Comparison of ENCODE assay signal across 18 cellular contexts in the genomic region with DNA sequence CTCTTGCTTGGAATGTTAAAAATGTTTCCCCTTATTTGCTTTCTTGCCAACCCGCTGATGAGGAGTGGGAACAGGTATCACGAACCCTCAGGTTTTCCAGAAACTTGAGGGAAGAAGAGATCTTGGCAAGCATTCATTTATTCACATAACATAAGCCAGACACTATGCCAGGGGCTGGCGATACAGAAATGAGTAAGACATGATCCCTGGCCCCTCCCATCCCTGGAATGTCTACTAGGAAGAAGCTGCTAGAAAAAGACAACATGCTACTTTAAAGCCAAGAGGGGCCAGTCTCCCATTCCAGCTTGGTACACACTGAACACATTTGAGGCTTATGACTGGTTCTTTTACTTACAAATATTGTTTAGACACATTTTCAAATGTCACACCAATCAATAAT. TPM values are rescaled to one million over a fixed set of nuclear protein-coding genes. Genes with fewer than 3 reads are reported as not detected.
A peak's percentile ranks its signal among the peaks of the same experiment; 100 is the strongest.
DNase-seq lines count a peak whose midpoint lies in the region; ATAC-seq and TF ChIP-seq lines count a peak whose summit lies in the region.
"Had no signal": no experiment of that assay in that cellular context is flagged by ENCODE, and none has a peak within 500 bp of the region (broad histone marks: within the 10 kb centered on the region; RNA-seq: fewer than 3 reads in every experiment).

No MANE protein-coding gene starts in this region.

- no peak overlapping the region for H3K4me3 ChIP-seq in fibroblast of villous mesenchyme (ENCODE audit: low read depth, low read length)
- no peak overlapping the region for H3K4me3 ChIP-seq in skeletal muscle satellite cell (ENCODE audit: low read length)
- H3K4me3 ChIP-seq in effector memory CD4-positive, alpha-beta T cell (ENCODE audit: insufficient read depth, low read depth, low read length, poor library complexity, severe bottlenecking), result no peak overlapping the region
- H3K4me3 ChIP-seq: GM12878, skin epidermis had no signal

- no peaks in the 10 kb centered on the region for H3K27me3 ChIP-seq in skeletal muscle satellite cell (ENCODE audit: control insufficient read depth, insufficient read depth, low read length)
- H3K27me3 ChIP-seq in effector memory CD4-positive, alpha-beta T cell (replicated peaks; ENCODE audit: control insufficient read depth, insufficient read depth, low read length, poor library complexity, severe bottlenecking), result no peaks in the 10 kb centered on the region

- peak overlapping the region; percentile 50 for H3K4me2 ChIP-seq in skeletal muscle satellite cell (ENCODE audit: low read length)

- no peak for TF ChIP-seq CTCF in fibroblast of villous mesenchyme (IDR thresholded peaks at IDR 0.05; ENCODE audit: insufficient read depth, low read depth, low read length)

- DNase-seq in HT-29 (ENCODE audit: low spot score), result peak; percentile 35
- peak; percentile 52 for DNase-seq in amniotic epithelial cell (ENCODE audit: low read depth)
- DNase-seq in fibroblast of villous mesenchyme (ENCODE audit: low read depth), result peak; percentile 25
- DNase-seq in effector memory CD4-positive, alpha-beta T cell, result no peak
- DNase-seq in superior temporal gyrus (ENCODE audit: extremely low spot score), result no peak
- DNase-seq: activated CD4-positive, alpha-beta T cell treated with anti-CD3 and anti-CD28 coated beads for 48 hours; activated naive CD4-positive, alpha-beta T cell treated with anti-CD3 and anti-CD28 coated beads for 36 hours; DND-41; effector memory CD8-positive, alpha-beta T cell; glutamatergic neuron; NCI-H1105 treated with DMSO at 0.1 percent for 48 hours; NK-92 treated with Interleukin-12 subunit alpha and Interleukin-12 subunit beta, amount 100 ng/mL, for 24 hours; SHP77 had no signal

- peaks cover 13% of the 10 kb centered on the region for H3K36me3 ChIP-seq in skeletal muscle satellite cell (ENCODE audit: insufficient read depth, low read length)
- peaks cover 12% of the 10 kb centered on the region for H3K36me3 ChIP-seq in effector memory CD4-positive, alpha-beta T cell (ENCODE audit: control insufficient read depth, insufficient read depth, low read length)

- no peak overlapping the region for H3K27ac ChIP-seq in effector memory CD4-positive, alpha-beta T cell (ENCODE audit: insufficient read depth, low read length, poor library complexity, severe bottlenecking)
- H3K27ac ChIP-seq: C4-2B, skin epidermis had no signal

- H3K9me3 ChIP-seq in skeletal muscle satellite cell (replicated peaks; ENCODE audit: low read length), result no peaks in the 10 kb centered on the region
- no peaks in the 10 kb centered on the region for H3K9me3 ChIP-seq in effector memory CD4-positive, alpha-beta T cell (ENCODE audit: control insufficient read depth, low read length)

- peaks cover 17% of the 10 kb centered on the region for H3K4me1 ChIP-seq in skeletal muscle satellite cell (ENCODE audit: control insufficient read depth, insufficient read depth, low read length)
- no peaks in the 10 kb centered on the region for H3K4me1 ChIP-seq in effector memory CD4-positive, alpha-beta T cell (ENCODE audit: control insufficient read depth, insufficient read depth, low read length, poor library complexity, severe bottlenecking)

- H3K9ac ChIP-seq in skeletal muscle satellite cell (ENCODE audit: low read depth, low read length), result peak overlapping the region; percentile 28

- no peak for ATAC-seq in GM21381 (IDR thresholded peaks at IDR 0.05; ENCODE audit: unreplicated experiment)
- ATAC-seq: effector memory CD8-positive, alpha-beta T cell; GM12878 had no signal

RNA-seq across cellular contexts. Expression of a gene that starts 26.4 kb away (rescaled TPM):
- total RNA-seq in HT-29 (2014; rRNA removed; shearing (Covaris generic)), result 15.1 and 16.2 TPM in 2 replicates
- 17.7 and 24.2 TPM in 2 replicates for total RNA-seq in fibroblast of villous mesenchyme
- total RNA-seq in skeletal muscle satellite cell (2012; rRNA removed), result 14.2 and 16.0 TPM in 2 replicates

Comparison
In these comparisons a context has a peak if more than half of its experiments do, and no peak if none do; other contexts are left out.
1. DNase-seq: peak in HT-29 (single experiment), amniotic epithelial cell (single experiment) and fibroblast of villous mesenchyme (single experiment); none in effector memory CD4-positive, alpha-beta T cell (0 of 3) and superior temporal gyrus (single experiment).